Comparison of ENCODE assay signal across 1 cellular context in the genomic region with DNA sequence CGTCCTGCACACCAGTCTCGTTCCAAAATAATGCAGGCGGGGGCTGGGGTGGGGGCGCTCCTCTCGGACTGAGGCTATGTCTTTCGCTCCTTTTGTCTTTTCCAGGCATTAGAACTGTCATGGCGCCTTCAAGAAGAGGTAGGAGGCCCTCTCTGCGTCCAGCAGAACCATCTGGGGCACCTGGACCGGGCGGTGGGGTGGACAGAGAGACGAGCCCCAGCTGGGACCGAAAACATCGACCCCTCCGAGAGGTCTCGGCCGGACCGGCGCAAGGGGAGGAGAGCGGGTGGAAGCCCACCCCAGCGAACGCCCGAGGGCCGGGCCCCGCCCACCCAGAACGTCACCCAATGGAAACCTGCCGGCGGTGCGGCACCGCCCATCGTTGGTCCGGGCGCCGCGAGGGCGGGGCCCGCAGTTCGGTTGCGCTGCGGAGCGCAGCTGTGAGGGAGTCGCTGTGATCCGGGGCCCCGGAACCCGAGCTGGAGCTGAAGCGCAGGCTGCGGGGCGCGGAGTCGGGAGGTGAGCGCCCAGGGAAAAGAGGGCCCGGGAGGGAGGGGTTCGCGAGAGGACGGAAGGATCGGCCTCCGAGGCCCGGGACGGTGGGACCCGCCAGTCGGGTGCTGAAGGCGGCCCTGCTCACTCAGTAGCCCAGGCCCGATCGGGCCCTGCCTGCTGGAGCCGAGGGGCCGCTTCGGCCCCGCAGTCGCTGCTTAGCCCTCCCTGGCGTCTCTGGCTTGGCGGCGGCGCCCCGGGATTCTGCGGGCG.
TF ChIP-seq lines count a peak whose summit lies in the region.

A gene (plus strand): TSS at position 419 of the 765 bp plus-strand sequence. CDS start 4,643 bp downstream, outside the sequence.

TF ChIP-seq in neural cell, 6 proteins besides CTCF, POLR2A, EP300 and RAD21 (continued from another document):
- TF ChIP-seq, protein P1, sequence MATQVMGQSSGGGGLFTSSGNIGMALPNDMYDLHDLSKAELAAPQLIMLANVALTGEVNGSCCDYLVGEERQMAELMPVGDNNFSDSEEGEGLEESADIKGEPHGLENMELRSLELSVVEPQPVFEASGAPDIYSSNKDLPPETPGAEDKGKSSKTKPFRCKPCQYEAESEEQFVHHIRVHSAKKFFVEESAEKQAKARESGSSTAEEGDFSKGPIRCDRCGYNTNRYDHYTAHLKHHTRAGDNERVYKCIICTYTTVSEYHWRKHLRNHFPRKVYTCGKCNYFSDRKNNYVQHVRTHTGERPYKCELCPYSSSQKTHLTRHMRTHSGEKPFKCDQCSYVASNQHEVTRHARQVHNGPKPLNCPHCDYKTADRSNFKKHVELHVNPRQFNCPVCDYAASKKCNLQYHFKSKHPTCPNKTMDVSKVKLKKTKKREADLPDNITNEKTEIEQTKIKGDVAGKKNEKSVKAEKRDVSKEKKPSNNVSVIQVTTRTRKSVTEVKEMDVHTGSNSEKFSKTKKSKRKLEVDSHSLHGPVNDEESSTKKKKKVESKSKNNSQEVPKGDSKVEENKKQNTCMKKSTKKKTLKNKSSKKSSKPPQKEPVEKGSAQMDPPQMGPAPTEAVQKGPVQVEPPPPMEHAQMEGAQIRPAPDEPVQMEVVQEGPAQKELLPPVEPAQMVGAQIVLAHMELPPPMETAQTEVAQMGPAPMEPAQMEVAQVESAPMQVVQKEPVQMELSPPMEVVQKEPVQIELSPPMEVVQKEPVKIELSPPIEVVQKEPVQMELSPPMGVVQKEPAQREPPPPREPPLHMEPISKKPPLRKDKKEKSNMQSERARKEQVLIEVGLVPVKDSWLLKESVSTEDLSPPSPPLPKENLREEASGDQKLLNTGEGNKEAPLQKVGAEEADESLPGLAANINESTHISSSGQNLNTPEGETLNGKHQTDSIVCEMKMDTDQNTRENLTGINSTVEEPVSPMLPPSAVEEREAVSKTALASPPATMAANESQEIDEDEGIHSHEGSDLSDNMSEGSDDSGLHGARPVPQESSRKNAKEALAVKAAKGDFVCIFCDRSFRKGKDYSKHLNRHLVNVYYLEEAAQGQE (IDR thresholded peaks at IDR 0.05; ENCODE audit: borderline replicate concordance): peak; percentile 85
- TF ChIP-seq MXI1 (conservative IDR thresholded peaks at IDR 0.05; ENCODE audit: poor library complexity, severe bottlenecking) (peak; percentile 60), POLR2AphosphoS5 (IDR thresholded peaks at IDR 0.05) (peak; percentile 96), TAF1 (IDR thresholded peaks at IDR 0.05; ENCODE audit: low read depth) (peak; percentile 75), SMC3 (conservative IDR thresholded peaks at IDR 0.05; ENCODE audit: poor library complexity) (peak; percentile 33)
